1 cellular context compared by ENCODE assay signal in genomic region chr14:100297320-100298300, GRCh38.
A peak's percentile ranks its signal among the peaks of the same experiment; 100 is the strongest.
TF ChIP-seq lines count a peak whose summit lies in the region.

No MANE protein-coding gene starts in this region.

TF ChIP-seq in GM12878, 131 proteins besides CTCF, POLR2A, EP300 and RAD21 (continued from another document):
- TF ChIP-seq EZH2 (IDR thresholded peaks at IDR 0.05; ENCODE audit: borderline replicate concordance, control insufficient read depth, low read depth, low read length) (no peak), SRF (IDR thresholded peaks at IDR 0.05; ENCODE audit: low read depth in 2 of 2, low read length in 2 of 2) (no peak), RELA (IDR thresholded peaks at IDR 0.05; ENCODE audit: borderline replicate concordance, partially characterized antibody) (no peak), SPI1 (IDR thresholded peaks at IDR 0.05; ENCODE audit: borderline replicate concordance, insufficient read depth, low read depth, low read length) (peak; percentile 99), ZBTB4 (CRISPR knock-in tag; IDR thresholded peaks at IDR 0.05) (no peak), NRF1 (conservative IDR thresholded peaks at IDR 0.05; ENCODE audit: low read depth, low read length) (no peak), EGR1 (IDR thresholded peaks at IDR 0.05; ENCODE audit: borderline replicate concordance in 1 of 2, low read depth in 2 of 2, low read length in 2 of 2) (no peak)
